ENCODE assay signal across 19 cellular contexts in the genomic region with DNA sequence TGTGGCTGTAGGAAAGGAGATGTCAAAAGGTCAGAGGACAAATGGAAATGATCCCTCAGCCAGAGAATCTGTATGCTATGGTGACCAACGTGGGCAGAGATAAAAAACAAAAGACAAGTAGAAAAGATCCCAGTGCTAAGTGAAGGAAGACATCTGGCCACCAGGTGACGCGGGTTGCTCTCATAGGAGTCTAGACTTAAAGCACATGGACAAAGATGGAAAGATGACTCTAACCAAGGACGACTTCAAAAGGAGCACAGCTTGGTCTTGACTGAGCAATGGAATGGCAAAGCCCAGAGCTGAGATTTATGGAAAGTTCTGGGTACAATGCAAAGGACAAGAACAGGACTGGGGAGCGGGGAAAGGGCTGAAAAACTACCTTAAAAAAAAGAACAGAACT.
A peak's percentile ranks its signal among the peaks of the same experiment; 100 is the strongest.
DNase-seq lines count a peak whose midpoint lies in the region; ATAC-seq and TF ChIP-seq lines count a peak whose summit lies in the region.
"Had no signal": no experiment of that assay in that cellular context is flagged by ENCODE, and none has a peak within 500 bp of the region (broad histone marks: within the 10 kb centered on the region; RNA-seq: fewer than 3 reads in every experiment).

No MANE protein-coding gene starts in this region.

- no peaks in the 10 kb centered on the region for H3K9me3 Mint-ChIP-seq in activated CD4-positive, alpha-beta memory T cell treated with anti-CD3 and anti-CD28 coated beads, Interleukin-2, amount 10 ng/mL, durations not matched to agents 7 days and 5 days
- H3K9me3 Mint-ChIP-seq: WTC11 had no signal

- no peaks in the 10 kb centered on the region for H3K79me2 ChIP-seq in hepatocyte
- H3K79me2 ChIP-seq: parathyroid adenoma had no signal

- H2AFZ ChIP-seq in hepatocyte = no peak overlapping the region
- H2AFZ ChIP-seq: parathyroid adenoma had no signal

- H3K27ac Mint-ChIP-seq in activated CD4-positive, alpha-beta memory T cell treated with anti-CD3 and anti-CD28 coated beads, Interleukin-2, amount 10 ng/mL, durations not matched to agents 7 days and 5 days = no peak overlapping the region
- H3K27ac Mint-ChIP-seq: WTC11 had no signal

- H3K36me3 Mint-ChIP-seq in activated CD4-positive, alpha-beta memory T cell treated with anti-CD3 and anti-CD28 coated beads, Interleukin-2, amount 10 ng/mL, durations not matched to agents 7 days and 5 days (ENCODE audit: low read depth) = no peaks in the 10 kb centered on the region
- H3K36me3 Mint-ChIP-seq: WTC11 had no signal

- H4K20me1 ChIP-seq in hepatocyte (ENCODE audit: insufficient read depth, poor library complexity, severe bottlenecking) = no peaks in the 10 kb centered on the region

- 52% methylated on average over 5 of the region's 5 CpGs for WGBS in hepatocyte (ENCODE audit: low lambda C conversion rate, missing lambda C conversion rate)

- POLR2A ChIA-PET in AG04449 (lab: Yijun Ruan, JAX) = no interaction called here
- POLR2A ChIA-PET in activated CD4-positive, alpha-beta memory T cell treated with anti-CD3 and anti-CD28 coated beads, Interleukin-2, amount 10 ng/mL, durations not matched to agents 7 days and 5 days (lab: Charles Lee) = interaction anchor here (0.8 kb wide), 1 partner anchor 117 kb away, joined by 3 read pairs; no protein-coding TSS in a partner anchor

- H3K36me3 ChIP-seq in hepatocyte (replicated peaks; ENCODE audit: insufficient read depth, low read depth) = no peaks in the 10 kb centered on the region
- H3K36me3 ChIP-seq: upper lobe of left lung had no signal

- no peaks in the 10 kb centered on the region for H3K9me3 ChIP-seq in hepatocyte (ENCODE audit: low read depth)
- H3K9me3 ChIP-seq: mucosa of descending colon, upper lobe of left lung had no signal

- H3K4me3 ChIP-seq in AG04449 (ENCODE audit: low read depth, low read length) = no peak overlapping the region
- H3K4me3 ChIP-seq in hepatocyte = no peak overlapping the region
- H3K4me3 ChIP-seq: mucosa of descending colon, upper lobe of left lung had no signal

- ATAC-seq in GM21367 (IDR thresholded peaks at IDR 0.05; ENCODE audit: unreplicated experiment) = no peak
- ATAC-seq: esophagus mucosa, left cardiac atrium, mucosa of descending colon, WTC11 had no signal

- no peaks in the 10 kb centered on the region for H3K27me3 ChIP-seq in hepatocyte
- H3K27me3 ChIP-seq: upper lobe of left lung had no signal

- no peaks in the 10 kb centered on the region for H3K27me3 Mint-ChIP-seq in activated CD4-positive, alpha-beta memory T cell treated with anti-CD3 and anti-CD28 coated beads, Interleukin-2, amount 10 ng/mL, durations not matched to agents 7 days and 5 days

- no peak for DNase-seq in AG04449 (ENCODE audit: low read depth, low spot score)
- peak; percentile 35 for DNase-seq in ELR (ENCODE audit: low read depth)
- no peak for DNase-seq in hepatocyte (ENCODE audit: low spot score)
- no peak for DNase-seq in NCI-H1092 treated with DMSO at 0.1 percent for 48 hours (lab: John Stamatoyannopoulos, UW)
- DNase-seq in T1000 (lab: John Stamatoyannopoulos, UW) = no peak
- no peak for DNase-seq in activated CD4-positive, alpha-beta memory T cell treated with anti-CD3 and anti-CD28 coated beads, Interleukin-2, amount 10 ng/mL, durations not matched to agents 7 days and 5 days
- DNase-seq: activated gamma-delta T cell; DMS153; left cardiac atrium; mucosa of descending colon; NCI-H1930; NCI-H748 treated with DMSO at 0.1 percent for 48 hours; stimulated activated naive CD4-positive, alpha-beta T cell treated with Interleukin-2 at 50 U/mL for 16 hours; upper lobe of left lung had no signal

- peak; percentile 50 for TF ChIP-seq CTCF in AG04449 (IDR thresholded peaks at IDR 0.05; ENCODE audit: insufficient read depth, low read length, missing control alignments)
- TF ChIP-seq CTCF in VCaP (conservative IDR thresholded peaks at IDR 0.05) = peak; percentile 69
- peak; percentile 38 for TF ChIP-seq CTCF in hepatocyte (IDR thresholded peaks at IDR 0.05; ENCODE audit: poor library complexity)

- no peak overlapping the region for H3K4me2 ChIP-seq in hepatocyte

- H3K4me1 Mint-ChIP-seq in activated CD4-positive, alpha-beta memory T cell treated with anti-CD3 and anti-CD28 coated beads, Interleukin-2, amount 10 ng/mL, durations not matched to agents 7 days and 5 days = peaks cover 4% of the 10 kb centered on the region

- H3K4me3 Mint-ChIP-seq in activated CD4-positive, alpha-beta memory T cell treated with anti-CD3 and anti-CD28 coated beads, Interleukin-2, amount 10 ng/mL, durations not matched to agents 7 days and 5 days = no peak overlapping the region
- H3K4me3 Mint-ChIP-seq: WTC11 had no signal

- H3K27ac ChIP-seq in VCaP = no peak overlapping the region
- H3K27ac ChIP-seq in hepatocyte = no peak overlapping the region
- H3K27ac ChIP-seq: parathyroid adenoma, upper lobe of left lung had no signal

- H3K4me1 ChIP-seq in hepatocyte (ENCODE audit: insufficient read depth) = no peaks in the 10 kb centered on the region
- H3K4me1 ChIP-seq: parathyroid adenoma, upper lobe of left lung had no signal

- CTCF ChIA-PET in AG04449 (lab: Yijun Ruan, JAX) = interaction anchor here (1.2 to 2.9 kb wide), 10 partner anchors 11 to 862 kb away, joined by 3 to 14 read pairs (median 5); no protein-coding TSS in a partner anchor
- CTCF ChIA-PET in activated CD4-positive, alpha-beta memory T cell treated with anti-CD3 and anti-CD28 coated beads, Interleukin-2, amount 10 ng/mL, durations not matched to agents 7 days and 5 days (lab: Charles Lee) = interaction anchor here (0.6 kb wide), 1 partner anchor 211 kb away, joined by 3 read pairs; no protein-coding TSS in a partner anchor

- H3K9me2 ChIP-seq in hepatocyte (replicated peaks; ENCODE audit: insufficient read depth) = no peaks in the 10 kb centered on the region
